Comparison of ENCODE assay signal across 1 cellular context in genomic region chr7:18685961-18686360, GRCh38.
TF ChIP-seq lines count a peak whose summit lies in the region.

No MANE protein-coding gene starts in this region.

TF ChIP-seq in SK-N-SH, 30 proteins besides CTCF, POLR2A, EP300 and RAD21:
- peak; percentile 29; the same call in 1 of the 2 replicates for TF ChIP-seq FOSL2 (IDR thresholded peaks at IDR 0.05; ENCODE audit: borderline replicate concordance, low read depth)
- TF ChIP-seq TCF12 (IDR thresholded peaks at IDR 0.05) = peak; percentile 34; the same call in 1 of the 2 replicates
- TF ChIP-seq FOXM1 (IDR thresholded peaks at IDR 0.05; ENCODE audit: low read depth) = no peak
- no peak for TF ChIP-seq RCOR1 (IDR thresholded peaks at IDR 0.05; ENCODE audit: low read length)
- no peak for TF ChIP-seq REST (IDR thresholded peaks at IDR 0.05; ENCODE audit: low read depth, low read length)
- no peak for TF ChIP-seq MAX (IDR thresholded peaks at IDR 0.05; ENCODE audit: low read depth)
- TF ChIP-seq USF2 (IDR thresholded peaks at IDR 0.05; ENCODE audit: borderline replicate concordance, low read depth, low read length) = no peak
- TF ChIP-seq PBX3 (IDR thresholded peaks at IDR 0.05) = peak; percentile 38; the same call in 1 of the 2 replicates
- no peak for TF ChIP-seq EZH2phosphoT487 (IDR thresholded peaks at IDR 0.05; ENCODE audit: borderline replicate concordance, low read depth)
- no peak for TF ChIP-seq NRF1 (IDR thresholded peaks at IDR 0.05; ENCODE audit: low read depth, low read length)
- TF ChIP-seq MEF2A (IDR thresholded peaks at IDR 0.05; ENCODE audit: borderline replicate concordance, low read depth) = no peak
